ENCODE assay signal across 1 cellular context in genomic region chr12:9727813-9728212, GRCh38.
TF ChIP-seq lines count a peak whose summit lies in the region.

No MANE protein-coding gene starts in this region.

TF ChIP-seq in GM12878, 131 proteins besides CTCF, POLR2A, EP300 and RAD21:
- TF ChIP-seq PML (IDR thresholded peaks at IDR 0.05; ENCODE audit: low read length) (no peak), MTA2 (IDR thresholded peaks at IDR 0.05; ENCODE audit: low read depth) (peak; percentile 69; the same call in 1 of the 2 replicates), JUNB (IDR thresholded peaks at IDR 0.05) (no peak), BMI1 (IDR thresholded peaks at IDR 0.05; ENCODE audit: borderline replicate concordance) (0 out of 2 replicates have a peak, but pooled peaks have one; percentile 28)
